Comparison of ENCODE assay signal across 21 cellular contexts in the genomic region with DNA sequence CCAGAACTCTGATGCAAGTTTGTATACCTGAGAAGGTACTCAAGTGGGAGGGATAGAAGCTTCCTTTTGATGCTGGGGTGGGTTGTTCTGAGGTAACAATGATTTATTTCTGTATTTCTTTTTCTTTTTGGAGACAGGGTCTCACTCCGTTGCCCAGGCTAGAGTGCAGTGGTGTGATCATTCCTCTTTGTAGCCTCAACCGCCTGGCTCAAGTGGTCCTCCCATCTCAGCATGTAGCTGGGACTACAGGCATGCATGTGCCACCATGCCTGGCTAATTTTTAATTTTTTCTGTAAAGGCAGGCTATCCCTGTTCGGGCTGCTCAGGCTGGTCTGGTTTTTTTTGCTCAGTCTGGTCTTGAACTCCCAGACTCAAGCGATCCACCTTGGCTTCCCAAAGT. TPM values are rescaled to one million over a fixed set of nuclear protein-coding genes. Genes with fewer than 3 reads are reported as not detected.
DNase-seq lines count a peak whose midpoint lies in the region; ATAC-seq and TF ChIP-seq lines count a peak whose summit lies in the region.
"Had no signal": no experiment of that assay in that cellular context is flagged by ENCODE, and none has a peak within 500 bp of the region (broad histone marks: within the 10 kb centered on the region; RNA-seq: fewer than 3 reads in every experiment).

No MANE protein-coding gene starts in this region.

- H3K36me3 ChIP-seq in GM23338 (ENCODE audit: insufficient read depth) (0 out of 2 replicates have a peak, but pooled peaks cover 3% of the 10 kb centered on the region), OCI-LY1 (ENCODE audit: insufficient read depth, low read length) (peaks cover 50% of the 10 kb centered on the region), trophoblast cell (ENCODE audit: control insufficient read depth in 1 of 2, insufficient read depth in 2 of 2, low read length in 2 of 2) (peaks cover 10 to 40% of the 10 kb centered on the region in 2 experiments), GM23248 (ENCODE audit: low read depth) (peaks cover 16% of the 10 kb centered on the region)

- no peak overlapping the region for H4K12ac ChIP-seq in trophoblast cell (ENCODE audit: low read depth, low read length)

- H3K4me3 Mint-ChIP-seq in GM23338 (no peak overlapping the region), chondrocyte (ENCODE audit: unreplicated experiment) (no peak overlapping the region)
- no peak overlapping the region for H3K4me3 Mint-ChIP-seq in activated CD4-positive, alpha-beta memory T cell treated with anti-CD3 and anti-CD28 coated beads, Interleukin-2, amount 10 ng/mL, durations not matched to agents 7 days and 5 days
- H3K4me3 Mint-ChIP-seq: CD4-positive, alpha-beta memory T cell had no signal

- H3K9me3 Mint-ChIP-seq in GM23338 (no peaks in the 10 kb centered on the region), chondrocyte (ENCODE audit: low read depth) (no peaks in the 10 kb centered on the region)
- no peaks in the 10 kb centered on the region for H3K9me3 Mint-ChIP-seq in activated CD4-positive, alpha-beta memory T cell treated with anti-CD3 and anti-CD28 coated beads, Interleukin-2, amount 10 ng/mL, durations not matched to agents 7 days and 5 days
- H3K9me3 Mint-ChIP-seq: CD4-positive, alpha-beta memory T cell had no signal

- H3K9me2 ChIP-seq in GM23338 (ENCODE audit: insufficient read depth) (no peaks in the 10 kb centered on the region), OCI-LY1 (ENCODE audit: low read depth, low read length) (no peaks in the 10 kb centered on the region), GM23248 (ENCODE audit: insufficient read depth) (no peaks in the 10 kb centered on the region)

- H3K9me3 ChIP-seq in OCI-LY1 (ENCODE audit: low read length) = no peaks in the 10 kb centered on the region
- H3K9me3 ChIP-seq in trophoblast cell (ENCODE audit: insufficient read depth, low read depth, low read length) = no peaks in the 10 kb centered on the region
- H3K9me3 ChIP-seq in GM23248 (ENCODE audit: low read depth) = no peaks in the 10 kb centered on the region
- H3K9me3 ChIP-seq: BLaER1, Caco-2 had no signal

- H3K27ac ChIP-seq in GM23338 (ENCODE audit: low read depth) (0 out of 2 replicates have a peak overlapping the region, but pooled peaks have one; percentile 32), OCI-LY1 (ENCODE audit: low read depth, low read length, poor library complexity, severe bottlenecking) (peak overlapping the region; percentile 21), trophoblast cell (ENCODE audit: low read depth, low read length) (no peak overlapping the region), GM23248 (no peak overlapping the region)
- H3K27ac ChIP-seq: BLaER1, KMS-11 had no signal

- H2BK120ac ChIP-seq in trophoblast cell (ENCODE audit: insufficient read depth, low read length, poor library complexity) = no peak overlapping the region

- H2BK5ac ChIP-seq in trophoblast cell (ENCODE audit: low read depth, low read length, poor library complexity) = no peak overlapping the region

- POLR2A ChIA-PET in GM10248 (lab: Yijun Ruan, JAX) = interaction anchor here (0.6 kb wide), 1 partner anchor 303 kb away, joined by 4 read pairs; no protein-coding TSS in a partner anchor
- POLR2A ChIA-PET in activated CD4-positive, alpha-beta memory T cell treated with anti-CD3 and anti-CD28 coated beads, Interleukin-2, amount 10 ng/mL, durations not matched to agents 7 days and 5 days (lab: Charles Lee) = no interaction called here

- H3K79me1 ChIP-seq in trophoblast cell (ENCODE audit: low read length) = no peaks in the 10 kb centered on the region

- H4K20me1 ChIP-seq in GM23338 (replicated peaks; ENCODE audit: insufficient read depth) (peaks cover 42% of the 10 kb centered on the region), OCI-LY1 (ENCODE audit: insufficient read depth, low read length) (no peaks in the 10 kb centered on the region), GM23248 (ENCODE audit: insufficient read depth) (peaks cover 10% of the 10 kb centered on the region; the same call in 1 of the 2 replicates)

- H3K27ac Mint-ChIP-seq in GM23338 (no peak overlapping the region), chondrocyte (ENCODE audit: unreplicated experiment) (no peak overlapping the region)
- H3K27ac Mint-ChIP-seq in activated CD4-positive, alpha-beta memory T cell treated with anti-CD3 and anti-CD28 coated beads, Interleukin-2, amount 10 ng/mL, durations not matched to agents 7 days and 5 days = no peak overlapping the region

- no peak overlapping the region for H3K4me3 ChIP-seq in GM23338
- no peak overlapping the region for H3K4me3 ChIP-seq in OCI-LY1 (ENCODE audit: low read depth, low read length, poor library complexity, severe bottlenecking)
- H3K4me3 ChIP-seq in trophoblast cell (ENCODE audit: low read depth, low read length) = no peak overlapping the region
- H3K4me3 ChIP-seq in GM23248 = no peak overlapping the region
- H3K4me3 ChIP-seq: BLaER1 had no signal

- H2BK12ac ChIP-seq in trophoblast cell (ENCODE audit: low read length) = no peak overlapping the region

- in situ Hi-C loops in GM23248 (cut with MboI) = no loop called here

- H3K9ac ChIP-seq in OCI-LY1 (ENCODE audit: low read length) (no peak overlapping the region), trophoblast cell (ENCODE audit: low read length) (no peak overlapping the region), GM23248 (no peak overlapping the region)
- H3K9ac ChIP-seq: BLaER1, KMS-11 had no signal

- H3K14ac ChIP-seq in trophoblast cell (ENCODE audit: low read length) = no peak overlapping the region

- TF ChIP-seq CTCF in GM23338 (conservative IDR thresholded peaks at IDR 0.05; ENCODE audit: low read depth in 2 of 2) (no peak), OCI-LY1 (IDR thresholded peaks at IDR 0.05; ENCODE audit: low read length) (no peak), chondrocyte (IDR thresholded peaks at IDR 0.05) (no peak), GM10248 (IDR thresholded peaks at IDR 0.05; ENCODE audit: control extremely low read depth, extremely low read depth, low read depth, missing control alignments) (no peak)

- peak overlapping the region; percentile 99 for H3K4ac ChIP-seq in trophoblast cell (ENCODE audit: low read depth, low read length)

- 0 out of 2 replicates have a peak, but pooled peaks cover under 1% of the 10 kb centered on the region for H3F3A ChIP-seq in GM23338 (replicated peaks; ENCODE audit: low read depth)
- no peaks in the 10 kb centered on the region for H3F3A ChIP-seq in OCI-LY1 (ENCODE audit: insufficient read depth, low read length)
- H3F3A ChIP-seq in GM23248 (ENCODE audit: insufficient read depth) = 0 out of 2 replicates have a peak, but pooled peaks cover 3% of the 10 kb centered on the region

- peaks cover 6% of the 10 kb centered on the region for H3K27me3 Mint-ChIP-seq in GM23338 (ENCODE audit: insufficient read depth, low read depth, poor library complexity)
- no peaks in the 10 kb centered on the region for H3K27me3 Mint-ChIP-seq in chondrocyte (ENCODE audit: low read depth)
- H3K27me3 Mint-ChIP-seq in activated CD4-positive, alpha-beta memory T cell treated with anti-CD3 and anti-CD28 coated beads, Interleukin-2, amount 10 ng/mL, durations not matched to agents 7 days and 5 days = no peaks in the 10 kb centered on the region
- H3K27me3 Mint-ChIP-seq: CD4-positive, alpha-beta memory T cell had no signal

- H3K4me1 Mint-ChIP-seq in GM23338 (peaks cover under 1% of the 10 kb centered on the region; the same call in 1 of the 3 replicates), chondrocyte (ENCODE audit: low read depth) (peaks cover 22% of the 10 kb centered on the region)
- H3K4me1 Mint-ChIP-seq in activated CD4-positive, alpha-beta memory T cell treated with anti-CD3 and anti-CD28 coated beads, Interleukin-2, amount 10 ng/mL, durations not matched to agents 7 days and 5 days = peaks cover 26% of the 10 kb centered on the region

- no peaks in the 10 kb centered on the region for H3K4me1 ChIP-seq in GM23338 (ENCODE audit: insufficient read depth)
- H3K4me1 ChIP-seq in OCI-LY1 (ENCODE audit: insufficient read depth, low read length, severe bottlenecking) = peaks cover 15% of the 10 kb centered on the region
- H3K4me1 ChIP-seq in trophoblast cell (ENCODE audit: control insufficient read depth in 1 of 2, insufficient read depth in 2 of 2, low read length in 2 of 2) = peaks cover 0 to 6% of the 10 kb centered on the region in 2 experiments
- H3K4me1 ChIP-seq in GM23248 (ENCODE audit: insufficient read depth) = peaks cover 6% of the 10 kb centered on the region; the same call in 1 of the 2 replicates

- H3K23ac ChIP-seq in trophoblast cell (ENCODE audit: low read length) = no peak overlapping the region

- CTCF ChIA-PET in GM10248 (lab: Yijun Ruan, JAX) = interaction anchor here (1.4 to 1.5 kb wide), 2 partner anchors 14 to 39 kb away, joined by 3 to 6 read pairs; no protein-coding TSS in a partner anchor
- CTCF ChIA-PET in activated CD4-positive, alpha-beta memory T cell treated with anti-CD3 and anti-CD28 coated beads, Interleukin-2, amount 10 ng/mL, durations not matched to agents 7 days and 5 days (lab: Charles Lee) = interaction anchor here (1.3 kb wide), 1 partner anchor 190 kb away, joined by 6 read pairs; no protein-coding TSS in a partner anchor

- ATAC-seq in GM23338 = no peak
- no peak for ATAC-seq in HG02938 (IDR thresholded peaks at IDR 0.05; ENCODE audit: unreplicated experiment)

- no peak overlapping the region for H4K91ac ChIP-seq in trophoblast cell (ENCODE audit: low read depth, low read length)

- H3K27me3 ChIP-seq in GM23338 (ENCODE audit: insufficient read depth) (no peaks in the 10 kb centered on the region), OCI-LY1 (ENCODE audit: insufficient read depth, low read length) (no peaks in the 10 kb centered on the region), trophoblast cell (ENCODE audit: insufficient read depth, low read length) (no peaks in the 10 kb centered on the region), GM23248 (replicated peaks; ENCODE audit: insufficient read depth) (no peaks in the 10 kb centered on the region)
- H3K27me3 ChIP-seq: BLaER1 had no signal

- H3K36me3 Mint-ChIP-seq in GM23338 (ENCODE audit: low read depth) = peaks cover 41% of the 10 kb centered on the region
- peaks cover 7% of the 10 kb centered on the region for H3K36me3 Mint-ChIP-seq in chondrocyte (ENCODE audit: low read depth)
- peaks cover 31% of the 10 kb centered on the region for H3K36me3 Mint-ChIP-seq in activated CD4-positive, alpha-beta memory T cell treated with anti-CD3 and anti-CD28 coated beads, Interleukin-2, amount 10 ng/mL, durations not matched to agents 7 days and 5 days (ENCODE audit: low read depth)

- H3K4me2 ChIP-seq in GM23338 = no peak overlapping the region
- H3K4me2 ChIP-seq in OCI-LY1 (ENCODE audit: low read length) = no peak overlapping the region
- no peak overlapping the region for H3K4me2 ChIP-seq in trophoblast cell (ENCODE audit: low read length)
- H3K4me2 ChIP-seq in GM23248 (ENCODE audit: unreplicated experiment) = no peak overlapping the region
- H3K4me2 ChIP-seq: BLaER1, KMS-11 had no signal

- no peak overlapping the region for H3K18ac ChIP-seq in trophoblast cell (ENCODE audit: low read length)

- H4K8ac ChIP-seq in trophoblast cell (ENCODE audit: low read depth, low read length) = no peak overlapping the region

- H2AK5ac ChIP-seq in trophoblast cell (ENCODE audit: low read length) = no peak overlapping the region

- DNase-seq in GM23338 (ENCODE audit: low spot score) (no peak), chondrocyte (ENCODE audit: low spot score) (peak; percentile 25), trophoblast cell (no peak), GM23248 (no peak), GM10248 (ENCODE audit: extremely low spot score) (no peak)
- DNase-seq in activated CD4-positive, alpha-beta memory T cell treated with anti-CD3 and anti-CD28 coated beads, Interleukin-2, amount 10 ng/mL, durations not matched to agents 7 days and 5 days = no peak
- DNase-seq: Caco-2; CD4-positive, alpha-beta memory T cell; IMR-90; NCI-H1105; NCI-H146; NCI-H2029; NCI-H2171; NCI-H524 treated with DMSO at 0.1 percent for 48 hours; NCI-H82; OCI-M1; Right ventricle myocardium superior had no signal

- peaks cover 100% of the 10 kb centered on the region for H3K79me2 ChIP-seq in GM23338 (replicated peaks; ENCODE audit: insufficient read depth)
- peaks cover 70% of the 10 kb centered on the region for H3K79me2 ChIP-seq in OCI-LY1 (ENCODE audit: insufficient read depth, low read length)
- H3K79me2 ChIP-seq in trophoblast cell (ENCODE audit: control insufficient read depth, insufficient read depth, low read length, poor library complexity) = peaks cover 13% of the 10 kb centered on the region
- H3K79me2 ChIP-seq in GM23248 (ENCODE audit: insufficient read depth) = peaks cover 100% of the 10 kb centered on the region

- H2AFZ ChIP-seq in GM23338 (no peak overlapping the region), OCI-LY1 (ENCODE audit: low read length) (no peak overlapping the region), trophoblast cell (ENCODE audit: insufficient read depth, low read length, poor library complexity) (no peak overlapping the region), GM23248 (no peak overlapping the region)

- no CpG with 5 or more reads among the region's 4 CpGs for WGBS in trophoblast cell (ENCODE audit: extremely low coverage, insufficient coverage, insufficient read length)
- 68 to 72% methylated on average over 4 of the region's 4 CpGs for WGBS in GM23248 (ENCODE audit: low coverage in 1 of 2, low lambda C conversion rate in 2 of 2, missing lambda C conversion rate in 2 of 2), 2 experiments

RNA-seq across cellular contexts. Expression of a gene that starts 7.9 kb away (rescaled TPM):
- 38.0 and 54.1 TPM in 2 replicates for total RNA-seq in GM23338 (2014; rRNA removed; shearing (Covaris generic))
- 24.2 and 25.0 TPM in 2 replicates for polyA plus RNA-seq in GM23338 (2016; fragmentation: Nextera tagmentation; extraction: Ambion mirVana)
- 53.5 to 58.1 TPM (median 54.3 TPM) in 3 replicates for total RNA-seq in chondrocyte
- 58.5 and 62.5 TPM in 2 replicates for polyA plus RNA-seq in trophoblast cell (2013)
- 23.4 and 34.4 TPM in 2 replicates for total RNA-seq in GM23248 (2014; rRNA removed; shearing (Covaris generic))
- polyA plus RNA-seq in GM23248 (2016; fragmentation: Nextera tagmentation; extraction: Ambion mirVana) = 10.9 and 12.1 TPM in 2 replicates
- 10 to 100 TPM; 87.1 to 95.9 TPM for total RNA-seq in activated CD4-positive, alpha-beta memory T cell treated with anti-CD3 and anti-CD28 coated beads, Interleukin-2, amount 10 ng/mL, durations not matched to agents 7 days and 5 days

Comparison
In these comparisons a context has a peak if more than half of its experiments do, and no peak if none do; other contexts are left out.
1. H3K27ac ChIP-seq: peak in GM23338 (single experiment) and OCI-LY1 (single experiment); none in trophoblast cell (single experiment) and GM23248 (single experiment).